1 cellular context compared by ENCODE assay signal in genomic region chr13:30431269-30431950, GRCh38.
TF ChIP-seq lines count a peak whose summit lies in the region.

No MANE protein-coding gene starts in this region.

TF ChIP-seq in IMR-90, 13 proteins besides CTCF, POLR2A, EP300 and RAD21 (continued from another document):
- TF ChIP-seq, protein P1, sequence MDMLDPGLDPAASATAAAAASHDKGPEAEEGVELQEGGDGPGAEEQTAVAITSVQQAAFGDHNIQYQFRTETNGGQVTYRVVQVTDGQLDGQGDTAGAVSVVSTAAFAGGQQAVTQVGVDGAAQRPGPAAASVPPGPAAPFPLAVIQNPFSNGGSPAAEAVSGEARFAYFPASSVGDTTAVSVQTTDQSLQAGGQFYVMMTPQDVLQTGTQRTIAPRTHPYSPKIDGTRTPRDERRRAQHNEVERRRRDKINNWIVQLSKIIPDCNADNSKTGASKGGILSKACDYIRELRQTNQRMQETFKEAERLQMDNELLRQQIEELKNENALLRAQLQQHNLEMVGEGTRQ (IDR thresholded peaks at IDR 0.05; ENCODE audit: low read depth, low read length) = no peak
- TF ChIP-seq ELK1 (IDR thresholded peaks at IDR 0.05; ENCODE audit: borderline replicate concordance, low read depth, low read length) = no peak
- TF ChIP-seq RFX5 (IDR thresholded peaks at IDR 0.05; ENCODE audit: low read depth, low read length) = no peak
- no peak for TF ChIP-seq CHD1 (IDR thresholded peaks at IDR 0.05; ENCODE audit: low read depth, low read length)
- TF ChIP-seq RCOR1 (IDR thresholded peaks at IDR 0.05; ENCODE audit: insufficient replicate concordance, low read length) = no peak
- TF ChIP-seq FOS (IDR thresholded peaks at IDR 0.05; ENCODE audit: low read depth, low read length) = no peak
- TF ChIP-seq MAFK (IDR thresholded peaks at IDR 0.05; ENCODE audit: low read depth, low read length) = no peak
- TF ChIP-seq MXI1 (IDR thresholded peaks at IDR 0.05; ENCODE audit: borderline replicate concordance, low read depth, low read length) = no peak
